Comparison of ENCODE assay signal across 1 cellular context in the genomic region with DNA sequence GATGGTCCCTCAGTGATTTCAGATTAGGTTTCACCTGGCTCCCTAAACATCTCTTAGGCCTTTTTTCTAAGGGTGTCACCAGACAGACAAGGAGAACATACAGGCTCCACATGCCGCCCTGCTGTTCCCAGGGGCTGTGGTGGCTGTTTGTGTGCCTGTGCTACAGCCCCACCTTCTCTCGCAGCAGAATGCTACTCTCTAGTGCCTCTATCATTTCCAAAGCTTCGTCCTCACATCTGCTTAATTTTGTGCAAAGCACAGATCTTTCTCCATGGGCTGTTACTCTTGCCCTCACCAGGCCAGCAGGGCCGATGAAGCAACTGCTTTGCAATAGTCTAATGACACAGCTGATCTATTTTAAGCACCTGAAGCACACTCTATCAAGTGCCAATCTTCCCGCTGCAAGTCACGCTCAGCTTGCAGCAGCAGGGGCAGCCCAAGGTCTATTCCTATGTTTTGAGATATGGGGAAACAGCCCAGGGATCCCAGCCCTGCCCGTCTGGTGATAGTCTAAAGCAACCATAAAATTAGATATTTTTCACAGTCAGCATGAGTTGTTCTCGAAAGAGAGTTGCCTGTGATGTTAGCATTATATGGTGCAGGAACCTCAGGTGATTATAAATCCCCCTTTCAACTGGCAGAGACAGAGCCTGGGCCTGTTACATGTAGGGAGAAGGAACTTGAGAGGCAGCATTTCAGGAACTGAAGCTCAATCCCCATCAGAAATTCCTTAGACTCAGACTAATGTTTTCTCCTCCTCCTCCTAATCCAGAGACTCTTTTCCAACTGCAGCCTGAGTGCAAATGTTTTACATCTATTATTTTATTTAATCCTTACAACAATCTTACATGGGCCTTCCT.
TF ChIP-seq lines count a peak whose summit lies in the region.

No MANE protein-coding gene starts in this region.

TF ChIP-seq in K562, 482 proteins besides CTCF, POLR2A, EP300 and RAD21 (continued from another document and continues in another):
- no peak for TF ChIP-seq ZNF75A (CRISPR knock-in tag; IDR thresholded peaks at IDR 0.05)
- no peak for TF ChIP-seq ARHGAP35 (IDR thresholded peaks at IDR 0.05; ENCODE audit: partially characterized antibody)
- TF ChIP-seq RBM22 (IDR thresholded peaks at IDR 0.05; ENCODE audit: low read depth, low read length, poor library complexity, severe bottlenecking) = no peak
- no peak for TF ChIP-seq PRMT5 (CRISPR knock-in tag; IDR thresholded peaks at IDR 0.05)
- no peak for TF ChIP-seq HDGF (IDR thresholded peaks at IDR 0.05)
- peak; percentile 98 for TF ChIP-seq CEBPG (CRISPR knock-in tag; IDR thresholded peaks at IDR 0.05)
- TF ChIP-seq CEBPG (tag; conservative IDR thresholded peaks at IDR 0.05 in 1 of 2, IDR thresholded peaks at IDR 0.05 in 1 of 2) = peak; percentile 99
- no peak for TF ChIP-seq SREBF2 (CRISPR knock-in tag; IDR thresholded peaks at IDR 0.05)
- no peak for TF ChIP-seq ZNF436 (CRISPR knock-in tag; IDR thresholded peaks at IDR 0.05)
- no peak for TF ChIP-seq SAP30 (IDR thresholded peaks at IDR 0.05; ENCODE audit: borderline replicate concordance, insufficient read depth, low read depth, low read length, poor library complexity, severe bottlenecking)
- TF ChIP-seq MAFG (tag; conservative IDR thresholded peaks at IDR 0.05) = peak; percentile 92
- no peak for TF ChIP-seq MIER1 (IDR thresholded peaks at IDR 0.05; ENCODE audit: low read depth)
- no peak for TF ChIP-seq ZNF232 (CRISPR knock-in tag; IDR thresholded peaks at IDR 0.05)
- TF ChIP-seq REST (CRISPR knock-in tag; IDR thresholded peaks at IDR 0.05; ENCODE audit: low read depth) = 0 out of 2 replicates have a peak, but pooled peaks have one; percentile 33
- TF ChIP-seq FOS (IDR thresholded peaks at IDR 0.05; ENCODE audit: extremely low read depth, insufficient read length) = no peak
- peak; percentile 50; the same call in 1 of the 2 replicates for TF ChIP-seq FOXJ2 (tag; IDR thresholded peaks at IDR 0.05)
- no peak for TF ChIP-seq TCF7 (IDR thresholded peaks at IDR 0.05; ENCODE audit: borderline replicate concordance)
- no peak for TF ChIP-seq PATZ1 (CRISPR knock-in tag; IDR thresholded peaks at IDR 0.05; ENCODE audit: borderline replicate concordance)
- TF ChIP-seq CAMTA2 (CRISPR knock-in tag; conservative IDR thresholded peaks at IDR 0.05) = no peak
- no peak for TF ChIP-seq ZNF347 (CRISPR knock-in tag; IDR thresholded peaks at IDR 0.05; ENCODE audit: low read depth)
- TF ChIP-seq ZNF77 (CRISPR knock-in tag; IDR thresholded peaks at IDR 0.05) = no peak
- peak; percentile 13; the same call in 1 of the 2 replicates for TF ChIP-seq PTTG1 (tag; IDR thresholded peaks at IDR 0.05; ENCODE audit: low read depth)
- peak; percentile 70; the same call in 1 of the 2 replicates for TF ChIP-seq MYC (IDR thresholded peaks at IDR 0.05; ENCODE audit: low read depth, low read length)
- no peak for TF ChIP-seq MYC (CRISPR knock-in tag; IDR thresholded peaks at IDR 0.05; ENCODE audit: borderline replicate concordance, low read depth)
- peak; percentile 74; the same call in 1 of the 2 replicates for TF ChIP-seq GTF2A2 (tag; IDR thresholded peaks at IDR 0.05)
- TF ChIP-seq TRIM28 (IDR thresholded peaks at IDR 0.05) = no peak
- TF ChIP-seq CHAMP1 (IDR thresholded peaks at IDR 0.05) = no peak
- TF ChIP-seq ZFX (CRISPR knock-in tag; IDR thresholded peaks at IDR 0.05) = peak; percentile 39; the same call in 1 of the 2 replicates
- no peak for TF ChIP-seq KDM2B (CRISPR knock-in tag; IDR thresholded peaks at IDR 0.05)
- TF ChIP-seq ZNF197 (CRISPR knock-in tag; IDR thresholded peaks at IDR 0.05; ENCODE audit: low read depth) = peak; percentile 74; the same call in 1 of the 2 replicates
- peak; percentile 97 for TF ChIP-seq ZNF589 (CRISPR knock-in tag; IDR thresholded peaks at IDR 0.05; ENCODE audit: low read depth)
- TF ChIP-seq ZNF592 (IDR thresholded peaks at IDR 0.05) = peak; percentile 60
- no peak for TF ChIP-seq ZC3H4 (CRISPR knock-in tag; IDR thresholded peaks at IDR 0.05; ENCODE audit: borderline replicate concordance)
- TF ChIP-seq, protein P1, sequence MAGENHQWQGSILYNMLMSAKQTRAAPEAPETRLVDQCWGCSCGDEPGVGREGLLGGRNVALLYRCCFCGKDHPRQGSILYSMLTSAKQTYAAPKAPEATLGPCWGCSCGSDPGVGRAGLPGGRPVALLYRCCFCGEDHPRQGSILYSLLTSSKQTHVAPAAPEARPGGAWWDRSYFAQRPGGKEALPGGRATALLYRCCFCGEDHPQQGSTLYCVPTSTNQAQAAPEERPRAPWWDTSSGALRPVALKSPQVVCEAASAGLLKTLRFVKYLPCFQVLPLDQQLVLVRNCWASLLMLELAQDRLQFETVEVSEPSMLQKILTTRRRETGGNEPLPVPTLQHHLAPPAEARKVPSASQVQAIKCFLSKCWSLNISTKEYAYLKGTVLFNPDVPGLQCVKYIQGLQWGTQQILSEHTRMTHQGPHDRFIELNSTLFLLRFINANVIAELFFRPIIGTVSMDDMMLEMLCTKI (IDR thresholded peaks at IDR 0.05; ENCODE audit: partially characterized antibody) = no peak
- TF ChIP-seq ZNF143 (CRISPR knock-in tag; IDR thresholded peaks at IDR 0.05) = no peak
- no peak; the same call in 1 of the 2 replicates for TF ChIP-seq PBX2 (CRISPR knock-in tag; IDR thresholded peaks at IDR 0.05; ENCODE audit: low read depth)
- TF ChIP-seq PBX2 (tag; conservative IDR thresholded peaks at IDR 0.05; ENCODE audit: low read depth) = peak; percentile 76
- TF ChIP-seq, protein P2, sequence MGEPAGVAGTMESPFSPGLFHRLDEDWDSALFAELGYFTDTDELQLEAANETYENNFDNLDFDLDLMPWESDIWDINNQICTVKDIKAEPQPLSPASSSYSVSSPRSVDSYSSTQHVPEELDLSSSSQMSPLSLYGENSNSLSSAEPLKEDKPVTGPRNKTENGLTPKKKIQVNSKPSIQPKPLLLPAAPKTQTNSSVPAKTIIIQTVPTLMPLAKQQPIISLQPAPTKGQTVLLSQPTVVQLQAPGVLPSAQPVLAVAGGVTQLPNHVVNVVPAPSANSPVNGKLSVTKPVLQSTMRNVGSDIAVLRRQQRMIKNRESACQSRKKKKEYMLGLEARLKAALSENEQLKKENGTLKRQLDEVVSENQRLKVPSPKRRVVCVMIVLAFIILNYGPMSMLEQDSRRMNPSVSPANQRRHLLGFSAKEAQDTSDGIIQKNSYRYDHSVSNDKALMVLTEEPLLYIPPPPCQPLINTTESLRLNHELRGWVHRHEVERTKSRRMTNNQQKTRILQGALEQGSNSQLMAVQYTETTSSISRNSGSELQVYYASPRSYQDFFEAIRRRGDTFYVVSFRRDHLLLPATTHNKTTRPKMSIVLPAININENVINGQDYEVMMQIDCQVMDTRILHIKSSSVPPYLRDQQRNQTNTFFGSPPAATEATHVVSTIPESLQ (CRISPR knock-in tag; IDR thresholded peaks at IDR 0.05) = no peak
- peak; percentile 51; the same call in 1 of the 2 replicates for TF ChIP-seq NFRKB (IDR thresholded peaks at IDR 0.05; ENCODE audit: low read depth)
- no peak for TF ChIP-seq NFATC3 (IDR thresholded peaks at IDR 0.05)
